8 cellular contexts compared by ENCODE assay signal in genomic region chr13:98576963-98577822, GRCh38. TPM values are rescaled to one million over a fixed set of nuclear protein-coding genes. Genes with fewer than 3 reads are reported as not detected.
DNase-seq lines count a peak whose midpoint lies in the region; ATAC-seq and TF ChIP-seq lines count a peak whose summit lies in the region.

Gene STK24 (minus strand): TSS chr13:98577107. CDS start chr13:98576786, 321 bp downstream.

- H3K36me3 Mint-ChIP-seq in CD4-positive, alpha-beta memory T cell: peaks cover 0 to 10% of the 10 kb centered on the region in 2 donors
- H3K36me3 Mint-ChIP-seq in activated T-helper 2 cell treated with anti-CD3 and anti-CD28 coated beads, Interferon-gamma antibody, Interleukin-2, Interleukin-4, amounts not matched to agents 10 μg/mL and 5 μg/mL and 100 μg/mL, durations not matched to agents 14 hours and 24 hours and 36 hours (ENCODE audit: low read depth): peaks cover 27% of the 10 kb centered on the region
- H3K36me3 Mint-ChIP-seq in naive thymus-derived CD4-positive, alpha-beta T cell: peaks cover 0 to 15% (median 0%) of the 10 kb centered on the region in 5 donors

- no peaks in the 10 kb centered on the region for H3F3A ChIP-seq in PC-3 (ENCODE audit: low read length, unreplicated experiment)

- peak within 1 kb of the TSS; percentile 89 to 97 (median 95) for H3K4me3 Mint-ChIP-seq in CD4-positive, alpha-beta memory T cell
- peak within 1 kb of the TSS; percentile 98 for H3K4me3 Mint-ChIP-seq in activated T-helper 2 cell treated with anti-CD3 and anti-CD28 coated beads, Interferon-gamma antibody, Interleukin-2, Interleukin-4, amounts not matched to agents 10 μg/mL and 5 μg/mL and 100 μg/mL, durations not matched to agents 14 hours and 24 hours and 36 hours (ENCODE audit: low read depth)
- H3K4me3 Mint-ChIP-seq in naive thymus-derived CD4-positive, alpha-beta T cell: peak within 1 kb of the TSS; percentile 84 to 99 (median 93)

- H3K4me1 Mint-ChIP-seq in CD4-positive, alpha-beta memory T cell: peaks cover 21 to 42% (median 33%) of the 10 kb centered on the region in 4 donors
- peaks cover 36% of the 10 kb centered on the region for H3K4me1 Mint-ChIP-seq in activated T-helper 2 cell treated with anti-CD3 and anti-CD28 coated beads, Interferon-gamma antibody, Interleukin-2, Interleukin-4, amounts not matched to agents 10 μg/mL and 5 μg/mL and 100 μg/mL, durations not matched to agents 14 hours and 24 hours and 36 hours (ENCODE audit: low read depth)
- H3K4me1 Mint-ChIP-seq in naive thymus-derived CD4-positive, alpha-beta T cell: peaks cover 35 to 48% (median 37%) of the 10 kb centered on the region in 7 donors

- no peak for TF ChIP-seq CTCF in PC-3 (conservative IDR thresholded peaks at IDR 0.05; ENCODE audit: low read depth, low read length)
- no peak for TF ChIP-seq CTCF in fibroblast of lung (conservative IDR thresholded peaks at IDR 0.05 in 1 of 2, IDR thresholded peaks at IDR 0.05 in 1 of 2; ENCODE audit: low read depth in 1 of 2, low read length in 2 of 2)
- no peak for TF ChIP-seq CTCF in suprapubic skin (IDR thresholded peaks at IDR 0.05)

- H3K4me1 ChIP-seq in CD4-positive, alpha-beta memory T cell (ENCODE audit: insufficient read depth, low read length): peaks cover 34% of the 10 kb centered on the region
- H3K4me1 ChIP-seq in PC-3 (ENCODE audit: insufficient read depth, low read length) (peaks cover 30% of the 10 kb centered on the region), fibroblast of lung (ENCODE audit: control insufficient read depth, extremely low read depth, insufficient read depth, low read length) (peaks cover 16% of the 10 kb centered on the region), suprapubic skin (peaks cover 60% of the 10 kb centered on the region)
- H3K4me1 ChIP-seq in naive thymus-derived CD4-positive, alpha-beta T cell (ENCODE audit: control insufficient read depth in 2 of 2, insufficient read depth in 2 of 2, low read length in 2 of 2): peaks cover 26 to 35% of the 10 kb centered on the region in 2 donors

- H3K27me3 ChIP-seq in CD4-positive, alpha-beta memory T cell (ENCODE audit: insufficient read depth, low read length): no peaks in the 10 kb centered on the region
- no peaks in the 10 kb centered on the region for H3K27me3 ChIP-seq in PC-3 (ENCODE audit: low read length)
- H3K27me3 ChIP-seq in fibroblast of lung (ENCODE audit: control insufficient read depth, insufficient read depth, low read length): no peaks in the 10 kb centered on the region
- no peaks in the 10 kb centered on the region for H3K27me3 ChIP-seq in naive thymus-derived CD4-positive, alpha-beta T cell (ENCODE audit: control insufficient read depth in 2 of 2, insufficient read depth in 2 of 2, low read length in 2 of 2)
- H3K27me3 ChIP-seq in suprapubic skin: no peaks in the 10 kb centered on the region

- intact Hi-C loops in CD4-positive, alpha-beta memory T cell (cut with micrococcal nuclease): loop anchor here (1.0 to 10.0 kb wide), 2 partner anchors 101 to 1142 kb away; partner anchors contain the start of gene RAP2A
- intact Hi-C loops in PC-3 (cut with micrococcal nuclease): loop anchor here (1.0 to 10.0 kb wide), 3 partner anchors 93 to 268 kb away; no protein-coding TSS in a partner anchor
- intact Hi-C loops in activated T-helper 2 cell treated with anti-CD3 and anti-CD28 coated beads, Interferon-gamma antibody, Interleukin-2, Interleukin-4, amounts not matched to agents 10 μg/mL and 5 μg/mL and 100 μg/mL, durations not matched to agents 14 hours and 24 hours and 36 hours (cut with micrococcal nuclease): loop anchor here (10.0 kb wide), 2 partner anchors 508 to 638 kb away; no protein-coding TSS in a partner anchor
- intact Hi-C loops in naive thymus-derived CD4-positive, alpha-beta T cell (cut with micrococcal nuclease): loop anchor here (1.0 to 10.0 kb wide), 8 partner anchors 101 to 1352 kb away; partner anchors contain the start of genes CLYBL (in 1 of the 2), FARP1 (in 1 of the 2) and MBNL2 (in 1 of the 2)

- H4K20me1 ChIP-seq in PC-3 (ENCODE audit: low read length): peaks cover 38% of the 10 kb centered on the region
- no peaks in the 10 kb centered on the region for H4K20me1 ChIP-seq in fibroblast of lung (ENCODE audit: control insufficient read depth, extremely low read depth, insufficient read depth, low read length)

- CTCF ChIA-PET in CD4-positive, alpha-beta memory T cell (lab: Charles Lee; ENCODE audit: partially characterized antibody): interaction anchor here (1.0 kb wide), 1 partner anchor 76 kb away, joined by 3 read pairs; no protein-coding TSS in a partner anchor
- CTCF ChIA-PET in PC-3 (lab: Charles Lee): interaction anchor here (0.7 kb wide), 1 partner anchor 96 kb away, joined by 3 read pairs; no protein-coding TSS in a partner anchor
- CTCF ChIA-PET in naive thymus-derived CD4-positive, alpha-beta T cell (lab: Charles Lee): no interaction called here

- no peak for TF ChIP-seq EP300 in suprapubic skin (IDR thresholded peaks at IDR 0.05)

- peaks cover 44% of the 10 kb centered on the region for H3K79me2 ChIP-seq in PC-3 (ENCODE audit: low read length)
- peaks cover 48% of the 10 kb centered on the region for H3K79me2 ChIP-seq in fibroblast of lung (ENCODE audit: control insufficient read depth, insufficient read depth, low read length)

- POLR2A ChIA-PET in CD4-positive, alpha-beta memory T cell (lab: Charles Lee; ENCODE audit: partially characterized antibody): interaction anchor here (0.8 to 4.8 kb wide), 19 partner anchors 8 to 132 kb away, joined by 3 to 87 read pairs (median 5); no protein-coding TSS in a partner anchor
- POLR2A ChIA-PET in PC-3 (lab: Charles Lee; ENCODE audit: unreplicated experiment): interaction anchor here (0.7 to 1.7 kb wide), 2 partner anchors 93 to 94 kb away, joined by 10 to 15 read pairs; no protein-coding TSS in a partner anchor
- POLR2A ChIA-PET in naive thymus-derived CD4-positive, alpha-beta T cell (lab: Charles Lee): interaction anchor here (0.6 to 1.9 kb wide), 9 partner anchors 10 to 1250 kb away, joined by 3 to 12 read pairs (median 3); no protein-coding TSS in a partner anchor

- H3K4me3 ChIP-seq in CD4-positive, alpha-beta memory T cell (ENCODE audit: low read length in 2 of 2): peak within 1 kb of the TSS; percentile 74 to 75
- H3K4me3 ChIP-seq in PC-3 (ENCODE audit: low read length) (peak within 1 kb of the TSS; percentile 99), fibroblast of lung (replicated peaks in 1 of 4; ENCODE audit: control extremely low read depth in 1 of 4, insufficient read depth in 1 of 4, low read depth in 3 of 4, low read length in 4 of 4) (peak within 1 kb of the TSS; percentile 81 to 90 (median 87)), suprapubic skin (peak within 1 kb of the TSS; percentile 97)
- H3K4me3 ChIP-seq in naive thymus-derived CD4-positive, alpha-beta T cell (ENCODE audit: low read length): peak within 1 kb of the TSS; percentile 72

- WGBS in suprapubic skin: 0% methylated on average over 11 of the region's 102 CpGs

- peak; percentile 61 for ATAC-seq in HG03342 (IDR thresholded peaks at IDR 0.05; ENCODE audit: unreplicated experiment)
- peak; percentile 62 for ATAC-seq in PC-3
- peak; percentile 85 for ATAC-seq in naive thymus-derived CD4-positive, alpha-beta T cell

- no peaks in the 10 kb centered on the region for H3K36me3 ChIP-seq in CD4-positive, alpha-beta memory T cell (ENCODE audit: insufficient read depth, low read length)
- peaks cover 5% of the 10 kb centered on the region; the same call in 1 of the 2 replicates for H3K36me3 ChIP-seq in PC-3 (ENCODE audit: low read depth, low read length)
- no peaks in the 10 kb centered on the region for H3K36me3 ChIP-seq in fibroblast of lung (ENCODE audit: control insufficient read depth, insufficient read depth, low read length)
- no peaks in the 10 kb centered on the region for H3K36me3 ChIP-seq in naive thymus-derived CD4-positive, alpha-beta T cell (ENCODE audit: control insufficient read depth in 2 of 3, insufficient read depth in 3 of 3, low read length in 3 of 3)
- no peaks in the 10 kb centered on the region for H3K36me3 ChIP-seq in suprapubic skin

- H3K27me3 Mint-ChIP-seq in CD4-positive, alpha-beta memory T cell: no peaks in the 10 kb centered on the region
- no peaks in the 10 kb centered on the region for H3K27me3 Mint-ChIP-seq in activated T-helper 2 cell treated with anti-CD3 and anti-CD28 coated beads, Interferon-gamma antibody, Interleukin-2, Interleukin-4, amounts not matched to agents 10 μg/mL and 5 μg/mL and 100 μg/mL, durations not matched to agents 14 hours and 24 hours and 36 hours (ENCODE audit: low read depth)
- no peaks in the 10 kb centered on the region for H3K27me3 Mint-ChIP-seq in naive thymus-derived CD4-positive, alpha-beta T cell

- H3K4me2 ChIP-seq in PC-3 (ENCODE audit: low read length): peak within 1 kb of the TSS; percentile 91
- H3K4me2 ChIP-seq in fibroblast of lung (ENCODE audit: extremely low read depth, insufficient read depth, low read length): peak within 1 kb of the TSS; percentile 99

- H3K9ac ChIP-seq in PC-3 (ENCODE audit: low read length): peak within 1 kb of the TSS; percentile 90
- peak within 1 kb of the TSS; percentile 96 for H3K9ac ChIP-seq in fibroblast of lung (ENCODE audit: insufficient read depth, low read length)

- no peaks in the 10 kb centered on the region for H3K9me2 ChIP-seq in PC-3 (replicated peaks; ENCODE audit: low read length)

- H3K9me3 Mint-ChIP-seq in CD4-positive, alpha-beta memory T cell: no peaks in the 10 kb centered on the region
- H3K9me3 Mint-ChIP-seq in activated T-helper 2 cell treated with anti-CD3 and anti-CD28 coated beads, Interferon-gamma antibody, Interleukin-2, Interleukin-4, amounts not matched to agents 10 μg/mL and 5 μg/mL and 100 μg/mL, durations not matched to agents 14 hours and 24 hours and 36 hours: no peaks in the 10 kb centered on the region
- H3K9me3 Mint-ChIP-seq in naive thymus-derived CD4-positive, alpha-beta T cell: no peaks in the 10 kb centered on the region

- peak within 1 kb of the TSS; percentile 81 for H3K27ac ChIP-seq in CD4-positive, alpha-beta memory T cell (ENCODE audit: low read depth, low read length)
- H3K27ac ChIP-seq in PC-3 (ENCODE audit: low read length) (peak within 1 kb of the TSS; percentile 55), fibroblast of lung (ENCODE audit: insufficient read depth, low read length) (peak within 1 kb of the TSS; percentile 95), suprapubic skin (peak within 1 kb of the TSS; percentile 100)
- H3K27ac ChIP-seq in naive thymus-derived CD4-positive, alpha-beta T cell (ENCODE audit: low read depth, low read length): peak within 1 kb of the TSS; percentile 85

- H2AFZ ChIP-seq in PC-3 (ENCODE audit: low read length) (peak within 1 kb of the TSS; percentile 54; the same call in 1 of the 2 replicates), fibroblast of lung (ENCODE audit: low read length) (peak within 1 kb of the TSS; percentile 72)

- H3K27ac Mint-ChIP-seq in CD4-positive, alpha-beta memory T cell: peak within 1 kb of the TSS; percentile 92 to 97 (median 95)
- H3K27ac Mint-ChIP-seq in activated T-helper 2 cell treated with anti-CD3 and anti-CD28 coated beads, Interferon-gamma antibody, Interleukin-2, Interleukin-4, amounts not matched to agents 10 μg/mL and 5 μg/mL and 100 μg/mL, durations not matched to agents 14 hours and 24 hours and 36 hours: peak within 1 kb of the TSS; percentile 95
- peak within 1 kb of the TSS; percentile 84 to 96 (median 93) for H3K27ac Mint-ChIP-seq in naive thymus-derived CD4-positive, alpha-beta T cell

- DNase-seq in CD4-positive, alpha-beta memory T cell: peak; percentile 52 to 73 (median 56)
- DNase-seq in PC-3 (peak; percentile 69), fibroblast of lung (ENCODE audit: low read depth in 2 of 2) (peak; percentile 72 to 84), suprapubic skin (ENCODE audit: low spot score in 2 of 2) (peak in 1 of 2 donors; percentile 83)
- DNase-seq in activated T-helper 2 cell treated with anti-CD3 and anti-CD28 coated beads, Interferon-gamma antibody, Interleukin-2, Interleukin-4, amounts not matched to agents 10 μg/mL and 5 μg/mL and 100 μg/mL, durations not matched to agents 14 hours and 24 hours and 36 hours (ENCODE audit: low spot score): peak; percentile 60
- peak in 5 of 9 donors; percentile 34 to 87 (median 66) for DNase-seq in naive thymus-derived CD4-positive, alpha-beta T cell

- no peaks in the 10 kb centered on the region for H3K9me3 ChIP-seq in CD4-positive, alpha-beta memory T cell (ENCODE audit: control insufficient read depth in 1 of 2, low read length in 2 of 2)
- H3K9me3 ChIP-seq in PC-3 (ENCODE audit: low read length): no peaks in the 10 kb centered on the region
- no peaks in the 10 kb centered on the region for H3K9me3 ChIP-seq in fibroblast of lung (ENCODE audit: control insufficient read depth, insufficient read depth, low read depth, low read length)
- H3K9me3 ChIP-seq in naive thymus-derived CD4-positive, alpha-beta T cell (ENCODE audit: control insufficient read depth in 2 of 3, low read length in 3 of 3): no peaks in the 10 kb centered on the region
- no peaks in the 10 kb centered on the region for H3K9me3 ChIP-seq in suprapubic skin

- TF ChIP-seq POLR2A in GM19193 (IDR thresholded peaks at IDR 0.05; ENCODE audit: extremely low read depth, insufficient read depth, insufficient read length) (peak; percentile 74), suprapubic skin (IDR thresholded peaks at IDR 0.05) (peak in 1 of 2 donors; percentile 27)

- no TSS peak for BruUV-seq in PC-3 (replicated peaks; lab: Mats Ljungman, UMichigan)

RNA-seq across cellular contexts. Expression of gene STK24, which starts in this region (rescaled TPM):
- 100 to 1,000 TPM; 146 to 147 TPM for total RNA-seq in CD4-positive, alpha-beta memory T cell
- 10 to 100 TPM; 24.2 to 89.4 TPM for polyA plus RNA-seq in CD4-positive, alpha-beta memory T cell
- 52.4 and 57.0 TPM in 2 replicates for total RNA-seq in PC-3 (2014; rRNA removed)
- total RNA-seq in activated T-helper 2 cell treated with anti-CD3 and anti-CD28 coated beads, Interferon-gamma antibody, Interleukin-2, Interleukin-4, amounts not matched to agents 10 μg/mL and 5 μg/mL and 100 μg/mL, durations not matched to agents 14 hours and 24 hours and 36 hours: 119 and 127 TPM in 2 replicates
- 32.9 and 53.2 TPM in 2 replicates for total RNA-seq in fibroblast of lung
- 73.1 and 74.6 TPM in 2 replicates for polyA plus RNA-seq in fibroblast of lung
- 53.7 and 65.7 TPM in 2 replicates for polyA plus RNA-seq in fibroblast of lung (2012)
- polyA minus RNA-seq in fibroblast of lung (ENCODE audit: low replicate concordance): 26.6 and 41.4 TPM in 2 replicates
- 100 to 1,000 TPM in 3 of 5 experiments, 10 to 100 TPM in 2; 90.1 to 148 (median 121) TPM for total RNA-seq in naive thymus-derived CD4-positive, alpha-beta T cell
- 10 to 100 TPM; 29.8 to 44.4 TPM for polyA plus RNA-seq in naive thymus-derived CD4-positive, alpha-beta T cell
- 100 to 1,000 TPM; 132 to 200 (median 176) TPM for total RNA-seq in suprapubic skin
